24 cellular contexts compared by ENCODE assay signal in genomic region chr20:48336647-48337046, GRCh38.
"Had no signal": no experiment of that assay in that cellular context is flagged by ENCODE, and none has a peak within 500 bp of the region (broad histone marks: within the 10 kb centered on the region; RNA-seq: fewer than 3 reads in every experiment).

No MANE protein-coding gene starts in this region.

- H3K9me3 ChIP-seq: SJSA1 had no signal

- H3K27ac Mint-ChIP-seq: activated CD4-positive, alpha-beta memory T cell treated with anti-CD3 and anti-CD28 coated beads, Interleukin-2, amount 10 ng/mL, durations not matched to agents 7 days and 5 days; activated CD4-positive, alpha-beta T cell treated with anti-CD3 and anti-CD28 coated beads for 36 hours; activated naive CD4-positive, alpha-beta T cell treated with anti-CD3 and anti-CD28 coated beads for 36 hours; activated naive CD8-positive, alpha-beta T cell; activated T-helper 17 cell treated with anti-CD3 and anti-CD28 coated beads, Interleukin-2, amount 50 U/mL, for 72 hours had no signal

- H3K27ac ChIP-seq: RWPE1, SJSA1, WERI-Rb-1 had no signal

- H3K4me3 ChIP-seq: SJSA1 had no signal

- H3K4me3 Mint-ChIP-seq: activated CD4-positive, alpha-beta memory T cell treated with anti-CD3 and anti-CD28 coated beads, Interleukin-2, amount 10 ng/mL, durations not matched to agents 7 days and 5 days; activated CD4-positive, alpha-beta T cell treated with anti-CD3 and anti-CD28 coated beads for 36 hours; activated naive CD4-positive, alpha-beta T cell treated with anti-CD3 and anti-CD28 coated beads for 36 hours; activated naive CD8-positive, alpha-beta T cell; activated T-helper 17 cell treated with anti-CD3 and anti-CD28 coated beads, Interleukin-2, amount 50 U/mL, for 72 hours had no signal

- H3K4me1 Mint-ChIP-seq: activated CD4-positive, alpha-beta T cell treated with anti-CD3 and anti-CD28 coated beads for 36 hours; activated T-helper 17 cell treated with anti-CD3 and anti-CD28 coated beads, Interleukin-2, amount 50 U/mL, for 72 hours had no signal

- H3K36me3 Mint-ChIP-seq: activated naive CD8-positive, alpha-beta T cell had no signal

- H3K9me3 Mint-ChIP-seq: activated CD4-positive, alpha-beta memory T cell treated with anti-CD3 and anti-CD28 coated beads, Interleukin-2, amount 10 ng/mL, durations not matched to agents 7 days and 5 days; activated naive CD4-positive, alpha-beta T cell treated with anti-CD3 and anti-CD28 coated beads for 36 hours; activated T-helper 17 cell treated with anti-CD3 and anti-CD28 coated beads, Interleukin-2, amount 50 U/mL, for 72 hours had no signal

- DNase-seq: activated CD4-positive, alpha-beta memory T cell treated with anti-CD3 and anti-CD28 coated beads, Interleukin-2, amount 10 ng/mL, durations not matched to agents 7 days and 5 days; activated CD4-positive, alpha-beta T cell treated with anti-CD3 and anti-CD28 coated beads for 36 hours; activated CD4-positive, alpha-beta T cell treated with anti-CD3 and anti-CD28 coated beads, Interleukin-2, amount 50 U/mL, for 1 hour; activated gamma-delta T cell; activated naive CD4-positive, alpha-beta T cell treated with anti-CD3 and anti-CD28 coated beads for 36 hours; activated T-cell treated with anti-CD3 and anti-CD28 coated beads for 4 hours; activated T-cell treated with anti-CD3 and anti-CD28 coated beads, Interleukin-2, amount 50 U/mL, for 48 hours; Karpas-422; MM.1S; NCI-H1105; NCI-H1436; NCI-H187; NCI-H2081; NCI-H510A treated with DMSO at 0.1 percent for 48 hours; NCI-H69; NK-92 treated with Interleukin-12 subunit alpha and Interleukin-12 subunit beta, amount 100 ng/mL, for 24 hours; OCI-M1; SHP77; WERI-Rb-1 had no signal

- ATAC-seq: activated CD4-positive, alpha-beta T cell treated with anti-CD3 and anti-CD28 coated beads for 36 hours; activated T-helper 17 cell treated with anti-CD3 and anti-CD28 coated beads, Interleukin-2, amount 50 U/mL, for 72 hours; Panc1 had no signal

- H3K36me3 ChIP-seq: SJSA1, WERI-Rb-1 had no signal
